Comparison of ENCODE assay signal across 18 cellular contexts in the genomic region with DNA sequence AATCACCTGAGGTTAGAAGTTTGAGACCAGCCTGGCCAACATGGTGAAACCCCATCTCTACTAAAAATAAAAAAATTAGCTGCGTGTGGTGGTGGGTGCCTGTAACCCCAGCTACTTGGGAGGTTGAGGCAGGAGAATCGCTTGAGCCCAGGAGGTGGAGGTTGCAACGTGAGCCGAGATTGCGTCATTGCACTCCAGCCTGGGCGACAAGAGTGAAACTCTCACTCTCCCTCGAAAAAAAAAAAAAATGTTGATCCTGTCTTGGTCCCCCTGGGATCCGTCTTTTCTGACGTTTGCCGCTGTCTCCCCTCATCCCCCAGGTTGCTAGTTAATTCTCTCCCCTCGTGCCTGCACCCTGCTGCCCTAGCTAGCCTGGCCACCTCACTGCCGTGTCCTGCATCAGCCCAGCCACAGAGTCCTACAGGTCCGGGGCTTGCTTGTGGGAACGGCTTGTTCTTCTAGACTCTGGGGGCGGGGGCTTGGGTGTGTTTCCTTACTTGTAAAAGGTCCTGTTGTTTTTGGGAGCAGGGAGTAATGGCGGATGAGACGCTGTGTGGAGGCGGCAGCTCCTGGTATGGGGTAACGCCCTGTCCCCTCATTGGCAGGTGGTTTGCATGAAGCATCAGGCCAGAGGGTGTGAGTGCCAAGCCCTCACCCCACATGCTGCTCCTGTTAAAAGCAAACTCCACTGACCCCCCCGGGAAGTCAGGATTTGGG.
"Had no signal": no experiment of that assay in that cellular context is flagged by ENCODE, and none has a peak within 500 bp of the region (broad histone marks: within the 10 kb centered on the region; RNA-seq: fewer than 3 reads in every experiment).

No MANE protein-coding gene starts in this region.

- ATAC-seq: naive thymus-derived CD8-positive, alpha-beta T cell; right cardiac atrium had no signal

- H3K9me3 ChIP-seq: adrenal gland, spleen, vagina had no signal

- H3K4me1 ChIP-seq: adrenal gland, vagina had no signal

- H3K4me3 Mint-ChIP-seq: activated CD4-positive, alpha-beta memory T cell treated with anti-CD3 and anti-CD28 coated beads, Interleukin-2, amount 10 ng/mL, durations not matched to agents 7 days and 5 days; naive thymus-derived CD8-positive, alpha-beta T cell had no signal

- H3K27ac ChIP-seq: coronary artery, epithelial cell of prostate, hepatocyte, vagina had no signal

- H3K4me2 ChIP-seq: hepatocyte had no signal

- H2AFZ ChIP-seq: hepatocyte had no signal

- H3K9me3 Mint-ChIP-seq: activated CD4-positive, alpha-beta memory T cell treated with anti-CD3 and anti-CD28 coated beads, Interleukin-2, amount 10 ng/mL, durations not matched to agents 7 days and 5 days; naive thymus-derived CD8-positive, alpha-beta T cell had no signal

- DNase-seq: activated CD4-positive, alpha-beta memory T cell treated with anti-CD3 and anti-CD28 coated beads, Interleukin-2, amount 10 ng/mL, durations not matched to agents 7 days and 5 days; activated CD4-positive, alpha-beta T cell treated with anti-CD3 and anti-CD28 coated beads for 1 hour; activated naive CD4-positive, alpha-beta T cell; adrenal gland; effector CD8-positive, alpha-beta T cell; kidney glomerular epithelial cell; naive thymus-derived CD8-positive, alpha-beta T cell; nucleus accumbens; spleen; stimulated activated CD4-positive, alpha-beta T cell treated with anti-CD3 and anti-CD28 coated beads, Interleukin-2, amount 100 ng/mL, for 24 hours; stimulated activated naive CD4-positive, alpha-beta T cell had no signal

- H3K27me3 Mint-ChIP-seq: activated CD4-positive, alpha-beta memory T cell treated with anti-CD3 and anti-CD28 coated beads, Interleukin-2, amount 10 ng/mL, durations not matched to agents 7 days and 5 days; naive thymus-derived CD8-positive, alpha-beta T cell; progenitor cell of endocrine pancreas had no signal

- H3K27me3 ChIP-seq: adrenal gland, hepatocyte, spleen, vagina had no signal

- H3K4me3 ChIP-seq: adrenal gland, coronary artery, hepatocyte, lung, spleen, vagina had no signal
